19 cellular contexts compared by ENCODE assay signal in genomic region chr1:151798571-151798970, GRCh38. TPM values are rescaled to one million over a fixed set of nuclear protein-coding genes. Genes with fewer than 3 reads are reported as not detected.
A peak's percentile ranks its signal among the peaks of the same experiment; 100 is the strongest.
DNase-seq lines count a peak whose midpoint lies in the region; ATAC-seq, FAIRE-seq and TF ChIP-seq lines count a peak whose summit lies in the region.
"Had no signal": no experiment of that assay in that cellular context is flagged by ENCODE, and none has a peak within 500 bp of the region (broad histone marks: within the 10 kb centered on the region; RNA-seq: fewer than 3 reads in every experiment).

No MANE protein-coding gene starts in this region.

- H3K4me1 ChIP-seq in GM12878 (ENCODE audit: control insufficient read depth, insufficient read depth, low read length), result no peaks in the 10 kb centered on the region
- H3K4me1 ChIP-seq in iPS-20b (ENCODE audit: insufficient read depth, low read length), result no peaks in the 10 kb centered on the region
- 0 out of 2 replicates have a peak, but pooled peaks cover 3% of the 10 kb centered on the region for H3K4me1 ChIP-seq in GM23338 (ENCODE audit: insufficient read depth)
- H3K4me1 ChIP-seq: A549, Caco-2, HAP-1 had no signal

- H3K27ac Mint-ChIP-seq in stimulated activated effector memory CD8-positive, alpha-beta T cell treated with anti-CD3 and anti-CD28 coated beads, Interleukin-12 subunit alpha, Interleukin-12 subunit beta, amount 100 ng/mL, for 72 hours, result peak overlapping the region; percentile 52
- H3K27ac Mint-ChIP-seq in GM23338, result no peak overlapping the region
- H3K27ac Mint-ChIP-seq: CD4-positive, alpha-beta T cell had no signal

- ATAC-seq in GM12878, result peak; percentile 85
- ATAC-seq in stimulated activated effector memory CD8-positive, alpha-beta T cell treated with anti-CD3 and anti-CD28 coated beads, Interleukin-12 subunit alpha, Interleukin-12 subunit beta, amount 100 ng/mL, for 72 hours, result peak; percentile 55
- ATAC-seq in GM23338, result no peak

- intact Hi-C loops in GM12878 (cut with micrococcal nuclease; ENCODE audit: unreplicated experiment), result no loop called here

- DNase-seq in GM12865 (ENCODE audit: low read depth), result peak; percentile 62
- no peak for DNase-seq in GM12878 (ENCODE audit: low read depth, low spot score)
- no peak for DNase-seq in stimulated activated effector memory CD8-positive, alpha-beta T cell treated with anti-CD3 and anti-CD28 coated beads, Interleukin-12 subunit alpha, Interleukin-12 subunit beta, amount 100 ng/mL, for 72 hours (ENCODE audit: low spot score in 2 of 2)
- no peak for DNase-seq in NCI-H146 treated with DMSO at 0.1 percent for 48 hours (lab: John Stamatoyannopoulos, UW; ENCODE audit: unreplicated experiment)
- no peak for DNase-seq in SIG-M5 treated with dmso at 0.1 percent for 504 hours (lab: John Stamatoyannopoulos, UW; ENCODE audit: unreplicated experiment)
- DNase-seq in GM23338 (ENCODE audit: low spot score), result no peak
- DNase-seq: AML-193; Caco-2; CD4-positive, alpha-beta T cell had no signal

- H3K4me2 ChIP-seq in GM12878 (ENCODE audit: control insufficient read depth, insufficient read depth) (no peak overlapping the region), GM23338 (no peak overlapping the region)
- H3K4me2 ChIP-seq: A549 had no signal

- CTCF ChIA-PET in GM12878 (lab: Yijun Ruan, JAX), result interaction anchor here (1.2 to 1.3 kb wide), 2 partner anchors 37 to 38 kb away, joined by 3 read pairs; no protein-coding TSS in a partner anchor

- H3K4me3 Mint-ChIP-seq in stimulated activated effector memory CD8-positive, alpha-beta T cell treated with anti-CD3 and anti-CD28 coated beads, Interleukin-12 subunit alpha, Interleukin-12 subunit beta, amount 100 ng/mL, for 72 hours, result peak overlapping the region; percentile 20
- H3K4me3 Mint-ChIP-seq in GM23338, result no peak overlapping the region
- H3K4me3 Mint-ChIP-seq: CD4-positive, alpha-beta T cell had no signal

- no peaks in the 10 kb centered on the region for H3F3A ChIP-seq in GM23338 (replicated peaks; ENCODE audit: low read depth)

- H3K9me3 ChIP-seq in GM12878 (replicated peaks; ENCODE audit: control insufficient read depth, insufficient read depth, low read length) (no peaks in the 10 kb centered on the region), iPS-20b (ENCODE audit: insufficient read depth, low read depth, low read length) (no peaks in the 10 kb centered on the region)
- H3K9me3 ChIP-seq: A549, Caco-2, HAP-1 had no signal

- peaks cover 26% of the 10 kb centered on the region for H3K4me1 Mint-ChIP-seq in stimulated activated effector memory CD8-positive, alpha-beta T cell treated with anti-CD3 and anti-CD28 coated beads, Interleukin-12 subunit alpha, Interleukin-12 subunit beta, amount 100 ng/mL, for 72 hours
- peaks cover 14% of the 10 kb centered on the region for H3K4me1 Mint-ChIP-seq in GM23338

- H3K9me3 Mint-ChIP-seq in stimulated activated effector memory CD8-positive, alpha-beta T cell treated with anti-CD3 and anti-CD28 coated beads, Interleukin-12 subunit alpha, Interleukin-12 subunit beta, amount 100 ng/mL, for 72 hours, result no peaks in the 10 kb centered on the region
- H3K9me3 Mint-ChIP-seq in GM23338, result no peaks in the 10 kb centered on the region
- H3K9me3 Mint-ChIP-seq: CD4-positive, alpha-beta T cell had no signal

- no peak for TF ChIP-seq RAD21 in GM12878 (IDR thresholded peaks at IDR 0.05; ENCODE audit: insufficient read depth, low read depth, low read length)

- no peak overlapping the region for H3K27ac ChIP-seq in GM12878 (ENCODE audit: control insufficient read depth, insufficient read depth)
- H3K27ac ChIP-seq in iPS-20b (ENCODE audit: low read length), result no peak overlapping the region
- no peak overlapping the region for H3K27ac ChIP-seq in GM23338 (ENCODE audit: low read depth)
- H3K27ac ChIP-seq: 22Rv1, A549, C4-2B had no signal

- no peaks in the 10 kb centered on the region for H3K79me2 ChIP-seq in GM12878 (ENCODE audit: control insufficient read depth, insufficient read depth, low read length)
- no peaks in the 10 kb centered on the region for H3K79me2 ChIP-seq in GM23338 (replicated peaks; ENCODE audit: insufficient read depth)

- no peaks in the 10 kb centered on the region for H3K36me3 ChIP-seq in GM12878 (ENCODE audit: control insufficient read depth in 2 of 2, insufficient read depth in 2 of 2, low read length in 1 of 2)
- H3K36me3 ChIP-seq in iPS-20b (ENCODE audit: insufficient read depth, low read depth, low read length), result no peaks in the 10 kb centered on the region
- H3K36me3 ChIP-seq in GM23338 (ENCODE audit: insufficient read depth), result no peaks in the 10 kb centered on the region
- H3K36me3 ChIP-seq: HAP-1 had no signal

- H4K20me1 ChIP-seq in GM12878 (ENCODE audit: control insufficient read depth, insufficient read depth) (no peaks in the 10 kb centered on the region), GM23338 (replicated peaks; ENCODE audit: insufficient read depth) (0 out of 2 replicates have a peak, but pooled peaks cover 2% of the 10 kb centered on the region)

- H3K27me3 ChIP-seq in GM12878 (replicated peaks in 1 of 2; ENCODE audit: control insufficient read depth in 2 of 2, insufficient read depth in 2 of 2, low read length in 1 of 2) (peaks cover 0 to 9% of the 10 kb centered on the region in 2 experiments; a peak in 2 of 4 replicates), iPS-20b (ENCODE audit: insufficient read depth, low read length) (no peaks in the 10 kb centered on the region), GM23338 (ENCODE audit: insufficient read depth) (no peaks in the 10 kb centered on the region)

- SMC1A ChIA-PET in GM12878 (lab: Charles Lee; ENCODE audit: uncharacterized antibody, unreplicated experiment), result interaction anchor here (1.8 kb wide), 1 partner anchor 11 kb away, joined by 4 read pairs; no protein-coding TSS in a partner anchor

- TF ChIP-seq EP300 in GM12878 (IDR thresholded peaks at IDR 0.05; ENCODE audit: borderline replicate concordance in 1 of 2, control insufficient read depth in 1 of 2, low read depth in 2 of 2, low read length in 2 of 2), result no peak

- no peak for TF ChIP-seq POLR2A in GM12878 (IDR thresholded peaks at IDR 0.05; ENCODE audit: low read depth, low read length)

- H3K4me3 ChIP-seq in GM12865 (ENCODE audit: low read depth, low read length) (no peak overlapping the region), GM12878 (no peak overlapping the region), iPS-20b (ENCODE audit: low read length) (no peak overlapping the region), GM23338 (no peak overlapping the region)
- H3K4me3 ChIP-seq: A549, HAP-1 had no signal

- no peak for FAIRE-seq in GM12878 (lab: Jason Lieb, UNC)
- FAIRE-seq: A549, D721Med, G401.6 had no signal

- TF ChIP-seq CTCF in GM12865 (IDR thresholded peaks at IDR 0.05; ENCODE audit: insufficient read depth, low read depth, low read length, missing control alignments) (no peak), GM12878 (IDR thresholded peaks at IDR 0.05 in 2 of 3, conservative IDR thresholded peaks at IDR 0.05 in 1 of 3; ENCODE audit: control insufficient read depth in 2 of 3, extremely low read depth in 1 of 3, insufficient read depth in 1 of 3, low read depth in 3 of 3, low read length in 3 of 3) (no peak), GM23338 (conservative IDR thresholded peaks at IDR 0.05; ENCODE audit: low read depth in 2 of 2) (no peak)

- no TSS peak for BruUV-seq in GM12878 (replicated peaks; lab: Mats Ljungman, UMichigan)

- in situ Hi-C loops in GM12878 (cut with MboI), result no loop called here

- H3K9me2 ChIP-seq in GM23338 (ENCODE audit: insufficient read depth), result no peaks in the 10 kb centered on the region

- peaks cover 7% of the 10 kb centered on the region for H3K36me3 Mint-ChIP-seq in stimulated activated effector memory CD8-positive, alpha-beta T cell treated with anti-CD3 and anti-CD28 coated beads, Interleukin-12 subunit alpha, Interleukin-12 subunit beta, amount 100 ng/mL, for 72 hours
- H3K36me3 Mint-ChIP-seq in GM23338 (ENCODE audit: low read depth), result no peaks in the 10 kb centered on the region

- RAD21 ChIA-PET in GM12878 (lab: Charles Lee; ENCODE audit: unreplicated experiment), result interaction anchor here (0.9 kb wide), 1 partner anchor 29 kb away, joined by 3 read pairs; no protein-coding TSS in a partner anchor

- WGBS in GM12878 (ENCODE audit: insufficient coverage, insufficient replicate concordance, low lambda C conversion rate, missing lambda C conversion rate), result 61% methylated on average over 5 of the region's 5 CpGs

- H3K9ac ChIP-seq in GM12878 (ENCODE audit: control insufficient read depth, insufficient read depth, low read length) (no peak overlapping the region), iPS-20b (ENCODE audit: low read depth, low read length) (peak overlapping the region; percentile 10; the same call in 1 of the 2 replicates)

- H3K27me3 Mint-ChIP-seq in GM23338 (ENCODE audit: insufficient read depth, low read depth, poor library complexity), result no peaks in the 10 kb centered on the region
- H3K27me3 Mint-ChIP-seq: CD4-positive, alpha-beta T cell had no signal

- POLR2A ChIA-PET in GM12878 (lab: Charles Lee), result no interaction called here

- H2AFZ ChIP-seq in GM12878 (ENCODE audit: control insufficient read depth, low read depth, low read length) (no peak overlapping the region), GM23338 (no peak overlapping the region)

RNA-seq across cellular contexts. Expression of gene LINGO4, which starts 6.6 kb away (rescaled TPM):
- not detected in 2 replicates for total RNA-seq in GM12878 (2013; cell fraction: nucleolus; rRNA removed)
- not detected in 2 replicates for total RNA-seq in GM12878 (2014; rRNA removed)
- total RNA-seq in GM12878 (2014; rRNA removed; fragmentation: Illumina TruSeq; extraction: Trizol), result not detected in 2 replicates
- total RNA-seq in GM12878 (2021), result not detected in 2 replicates
- polyA plus RNA-seq in GM12878 (2011; ENCODE audit: low read depth), result not detected
- polyA plus RNA-seq in GM12878 (2011; rRNA removed), result not detected in 2 replicates
- polyA plus RNA-seq in GM12878 (2011; cell fraction: cytosol; rRNA removed), result not detected in 2 replicates
- not detected in 2 replicates for polyA plus RNA-seq in GM12878 (2011; cell fraction: nucleus; rRNA removed)
- not detected in 2 replicates for polyA plus RNA-seq in GM12878 (2012)
- polyA plus RNA-seq in GM12878 (2014; fragmentation: Illumina TruSeq; extraction: Trizol), result not detected in 2 replicates
- not detected for polyA plus RNA-seq in GM12878 (2014; fragmentation: Nextera tagmentation; extraction: Ambion mirVana)
- polyA plus RNA-seq in GM12878 (2014; rRNA removed), result not detected in 2 replicates
- not detected for polyA plus RNA-seq in GM12878 (2016; fragmentation: Nextera tagmentation; extraction: Ambion mirVana)
- polyA minus RNA-seq in GM12878 (2011; rRNA and poly(A)+ RNA removed), result not detected in 2 replicates
- not detected in 2 replicates for polyA minus RNA-seq in GM12878 (2011; cell fraction: cytosol; rRNA and poly(A)+ RNA removed)
- not detected in 2 replicates for polyA minus RNA-seq in GM12878 (2011; cell fraction: nucleus; rRNA and poly(A)+ RNA removed)
- total RNA-seq in GM23338 (2014; rRNA removed; shearing (Covaris generic)), result not detected in 2 replicates
- not detected in 2 replicates for polyA plus RNA-seq in GM23338 (2016; fragmentation: Nextera tagmentation; extraction: Ambion mirVana)
- total RNA-seq: Caco-2, H4, HT-29 had no signal
- polyA plus RNA-seq: A549, BJ had no signal

RNA-seq across cellular contexts. Expression of gene TDRKH, which starts 8.3 kb away (rescaled TPM):
- 1.7 and 3.3 TPM in 2 replicates for total RNA-seq in GM12878 (2013; cell fraction: nucleolus; rRNA removed)
- total RNA-seq in GM12878 (2014; rRNA removed), result 2.4 and 4.3 TPM in 2 replicates
- 2.9 and 3.5 TPM in 2 replicates for total RNA-seq in GM12878 (2014; rRNA removed; fragmentation: Illumina TruSeq; extraction: Trizol)
- total RNA-seq in GM12878 (2021), result 3.6 and 5.1 TPM in 2 replicates
- polyA plus RNA-seq in GM12878 (2011; ENCODE audit: low read depth), result 3.0 TPM
- polyA plus RNA-seq in GM12878 (2011; rRNA removed), result 1.5 and 1.8 TPM in 2 replicates
- polyA plus RNA-seq in GM12878 (2011; cell fraction: cytosol; rRNA removed), result 1.3 and 1.4 TPM in 2 replicates
- polyA plus RNA-seq in GM12878 (2011; cell fraction: nucleus; rRNA removed), result 0.80 and 0.97 TPM in 2 replicates
- 3.0 and 4.1 TPM in 2 replicates for polyA plus RNA-seq in GM12878 (2012)
- 3.9 and 4.3 TPM in 2 replicates for polyA plus RNA-seq in GM12878 (2014; fragmentation: Illumina TruSeq; extraction: Trizol)
- 1 to 10 TPM; 1.3 to 1.6 TPM for polyA plus RNA-seq in GM12878 (2014; fragmentation: Nextera tagmentation; extraction: Ambion mirVana)
- polyA plus RNA-seq in GM12878 (2014; rRNA removed), result 2.8 and 3.0 TPM in 2 replicates
- 1 to 10 TPM; 8.3 to 8.4 TPM for polyA plus RNA-seq in GM12878 (2016; fragmentation: Nextera tagmentation; extraction: Ambion mirVana)
- 1.0 and 1.1 TPM in 2 replicates for polyA minus RNA-seq in GM12878 (2011; rRNA and poly(A)+ RNA removed)
- polyA minus RNA-seq in GM12878 (2011; cell fraction: cytosol; rRNA and poly(A)+ RNA removed), result 0.40 and 0.52 TPM in 2 replicates
- 1.8 TPM in 1 of 2 replicates, not detected in the other for polyA minus RNA-seq in GM12878 (2011; cell fraction: nucleus; rRNA and poly(A)+ RNA removed)
- total RNA-seq in GM23338 (2014; rRNA removed; shearing (Covaris generic)), result 19.6 and 25.6 TPM in 2 replicates
- polyA plus RNA-seq in GM23338 (2016; fragmentation: Nextera tagmentation; extraction: Ambion mirVana), result 8.9 and 10.2 TPM in 2 replicates

RNA-seq across cellular contexts. Expression of gene RORC, which starts 33.0 kb away (rescaled TPM):
- not detected in 2 replicates for total RNA-seq in GM12878 (2013; cell fraction: nucleolus; rRNA removed)
- total RNA-seq in GM12878 (2014; rRNA removed), result not detected in 2 replicates
- total RNA-seq in GM12878 (2014; rRNA removed; fragmentation: Illumina TruSeq; extraction: Trizol), result not detected in 2 replicates
- total RNA-seq in GM12878 (2021), result 0.05 TPM in 1 of 2 replicates, not detected in the other
- polyA plus RNA-seq in GM12878 (2011; ENCODE audit: low read depth), result not detected
- not detected in 2 replicates for polyA plus RNA-seq in GM12878 (2011; rRNA removed)
- 0.02 TPM in 1 of 2 replicates, not detected in the other for polyA plus RNA-seq in GM12878 (2011; cell fraction: cytosol; rRNA removed)
- polyA plus RNA-seq in GM12878 (2011; cell fraction: nucleus; rRNA removed), result not detected in 2 replicates
- not detected in 2 replicates for polyA plus RNA-seq in GM12878 (2012)
- not detected in 2 replicates for polyA plus RNA-seq in GM12878 (2014; fragmentation: Illumina TruSeq; extraction: Trizol)
- polyA plus RNA-seq in GM12878 (2014; fragmentation: Nextera tagmentation; extraction: Ambion mirVana), result not detected
- not detected in 2 replicates for polyA plus RNA-seq in GM12878 (2014; rRNA removed)
- polyA plus RNA-seq in GM12878 (2016; fragmentation: Nextera tagmentation; extraction: Ambion mirVana), result not detected
- polyA minus RNA-seq in GM12878 (2011; rRNA and poly(A)+ RNA removed), result not detected in 2 replicates
- polyA minus RNA-seq in GM12878 (2011; cell fraction: cytosol; rRNA and poly(A)+ RNA removed), result not detected in 2 replicates
- polyA minus RNA-seq in GM12878 (2011; cell fraction: nucleus; rRNA and poly(A)+ RNA removed), result not detected in 2 replicates
- 0.97 and 1.6 TPM in 2 replicates for total RNA-seq in GM23338 (2014; rRNA removed; shearing (Covaris generic))
- 0.26 and 0.29 TPM in 2 replicates for polyA plus RNA-seq in GM23338 (2016; fragmentation: Nextera tagmentation; extraction: Ambion mirVana)
- total RNA-seq: Caco-2 had no signal
- polyA plus RNA-seq: BJ had no signal

RNA-seq across cellular contexts. Expression of gene MRPL9, which starts 35.3 kb away (rescaled TPM):
- 31.9 and 36.9 TPM in 2 replicates for total RNA-seq in GM12878 (2013; cell fraction: nucleolus; rRNA removed)
- total RNA-seq in GM12878 (2014; rRNA removed) (109 and 139 TPM in 2 replicates), GM12878 (2014; rRNA removed; fragmentation: Illumina TruSeq; extraction: Trizol) (107 and 116 TPM in 2 replicates), GM12878 (2021) (89.5 and 103 TPM in 2 replicates)
- 51.3 TPM for polyA plus RNA-seq in GM12878 (2011; ENCODE audit: low read depth)
- polyA plus RNA-seq in GM12878 (2011; rRNA removed) (124 and 147 TPM in 2 replicates), GM12878 (2014; fragmentation: Illumina TruSeq; extraction: Trizol) (103 and 111 TPM in 2 replicates), GM12878 (2014; fragmentation: Nextera tagmentation; extraction: Ambion mirVana) (10 to 100 TPM; 35.7 to 66.7 TPM), GM12878 (2014; rRNA removed) (87.2 and 91.7 TPM in 2 replicates), GM12878 (2016; fragmentation: Nextera tagmentation; extraction: Ambion mirVana) (100 to 1,000 TPM; 133 to 161 TPM), GM23338 (2016; fragmentation: Nextera tagmentation; extraction: Ambion mirVana) (126 TPM in 2 replicates)
- polyA plus RNA-seq in GM12878 (2011; cell fraction: cytosol; rRNA removed), result 78.4 and 104 TPM in 2 replicates
- polyA plus RNA-seq in GM12878 (2011; cell fraction: nucleus; rRNA removed), result 61.1 and 76.3 TPM in 2 replicates
- polyA plus RNA-seq in GM12878 (2012), result 67.8 and 81.9 TPM in 2 replicates
- polyA minus RNA-seq in GM12878 (2011; rRNA and poly(A)+ RNA removed), result 61.2 and 77.8 TPM in 2 replicates
- polyA minus RNA-seq in GM12878 (2011; cell fraction: cytosol; rRNA and poly(A)+ RNA removed), result 26.7 and 30.9 TPM in 2 replicates
- 15.5 and 25.2 TPM in 2 replicates for polyA minus RNA-seq in GM12878 (2011; cell fraction: nucleus; rRNA and poly(A)+ RNA removed)
- total RNA-seq in GM23338 (2014; rRNA removed; shearing (Covaris generic)), result 88.5 and 89.0 TPM in 2 replicates

RNA-seq across cellular contexts. Expression of gene C2CD4D, which starts 41.0 kb away (rescaled TPM):
- total RNA-seq in GM12878 (2013; cell fraction: nucleolus; rRNA removed), result 0.50 and 0.54 TPM in 2 replicates
- total RNA-seq in GM12878 (2014; rRNA removed) (0.11 TPM in 1 of 2 replicates, not detected in the other), GM12878 (2014; rRNA removed; fragmentation: Illumina TruSeq; extraction: Trizol) (not detected in 2 replicates), GM12878 (2021) (0.51 and 0.67 TPM in 2 replicates)
- polyA plus RNA-seq in GM12878 (2011; ENCODE audit: low read depth), result not detected
- polyA plus RNA-seq in GM12878 (2011; rRNA removed) (0.04 and 0.16 TPM in 2 replicates), GM12878 (2014; fragmentation: Illumina TruSeq; extraction: Trizol) (not detected in 2 replicates), GM12878 (2014; fragmentation: Nextera tagmentation; extraction: Ambion mirVana) (under 1 TPM in 1 of 2 experiments, not detected in 1; 0.03 TPM), GM12878 (2014; rRNA removed) (0.09 and 0.51 TPM in 2 replicates), GM12878 (2016; fragmentation: Nextera tagmentation; extraction: Ambion mirVana) (under 1 TPM; 0.09 to 0.27 TPM), GM23338 (2016; fragmentation: Nextera tagmentation; extraction: Ambion mirVana) (0.82 and 0.92 TPM in 2 replicates)
- 0.12 and 0.43 TPM in 2 replicates for polyA plus RNA-seq in GM12878 (2011; cell fraction: cytosol; rRNA removed)
- polyA plus RNA-seq in GM12878 (2011; cell fraction: nucleus; rRNA removed), result 0.94 and 1.0 TPM in 2 replicates
- polyA plus RNA-seq in GM12878 (2012), result 0.10 and 0.16 TPM in 2 replicates
- polyA minus RNA-seq in GM12878 (2011; rRNA and poly(A)+ RNA removed), result not detected in 2 replicates
- not detected in 2 replicates for polyA minus RNA-seq in GM12878 (2011; cell fraction: cytosol; rRNA and poly(A)+ RNA removed)
- 0.85 and 1.6 TPM in 2 replicates for polyA minus RNA-seq in GM12878 (2011; cell fraction: nucleus; rRNA and poly(A)+ RNA removed)
- 0.35 TPM in 1 of 2 replicates, not detected in the other for total RNA-seq in GM23338 (2014; rRNA removed; shearing (Covaris generic))
- total RNA-seq: H4 had no signal
- polyA plus RNA-seq: A549, BJ had no signal
